2 cellular contexts compared by ENCODE assay signal in the genomic region with DNA sequence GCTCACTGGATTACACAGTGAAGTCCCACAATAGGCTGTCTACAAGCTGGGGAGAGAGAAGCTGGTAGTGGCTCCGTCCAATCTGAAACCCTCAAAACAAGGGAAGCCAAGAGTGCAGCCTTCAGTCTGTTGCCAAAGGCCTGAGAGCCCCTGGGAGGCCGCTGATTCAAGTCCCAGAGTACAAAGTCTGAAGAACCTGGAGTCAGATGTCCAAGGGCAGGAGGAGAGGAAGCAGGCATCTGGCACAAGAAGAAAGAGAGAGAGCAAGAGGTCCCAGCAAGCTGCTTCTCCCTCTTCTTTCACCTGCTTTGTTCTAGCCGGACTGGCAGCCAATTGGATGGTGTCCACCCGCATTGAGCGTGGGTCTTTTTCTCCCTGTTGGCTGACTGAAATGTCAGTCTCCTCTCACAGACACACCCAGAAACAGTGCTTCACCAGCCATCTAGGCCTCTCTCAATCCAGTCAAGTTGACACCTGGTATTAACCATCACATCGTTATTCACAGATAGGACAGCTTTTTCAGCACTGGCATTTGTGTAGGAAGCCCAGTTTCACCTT.
TF ChIP-seq lines count a peak whose summit lies in the region.

No MANE protein-coding gene starts in this region.

TF ChIP-seq in HepG2, 621 proteins besides CTCF, POLR2A, EP300 and RAD21:
- TF ChIP-seq ASH2L (IDR thresholded peaks at IDR 0.05; ENCODE audit: insufficient read length, low read depth, low read length) (no peak), ZNF431 (CRISPR knock-in tag; IDR thresholded peaks at IDR 0.05; ENCODE audit: borderline replicate concordance, low read depth) (no peak), ZNF816 (CRISPR knock-in tag; IDR thresholded peaks at IDR 0.05; ENCODE audit: borderline replicate concordance) (no peak), KLF9 (CRISPR knock-in tag; IDR thresholded peaks at IDR 0.05; ENCODE audit: low read depth) (no peak), HNF4A (CRISPR knock-in tag; IDR thresholded peaks at IDR 0.05) (0 out of 2 replicates have a peak, but pooled peaks have one; percentile 4), NFYB (CRISPR knock-in tag; IDR thresholded peaks at IDR 0.05) (peak; percentile 46; the same call in 1 of the 2 replicates), KLF12 (CRISPR knock-in tag; IDR thresholded peaks at IDR 0.05; ENCODE audit: borderline replicate concordance) (no peak), RFX3 (CRISPR knock-in tag; IDR thresholded peaks at IDR 0.05) (no peak), TOPORS (CRISPR knock-in tag; IDR thresholded peaks at IDR 0.05) (no peak), ZNF12 (CRISPR knock-in tag; IDR thresholded peaks at IDR 0.05) (no peak), ZSCAN25 (CRISPR knock-in tag; IDR thresholded peaks at IDR 0.05) (no peak), ZNF326 (CRISPR knock-in tag; IDR thresholded peaks at IDR 0.05; ENCODE audit: borderline replicate concordance) (no peak)
- TF ChIP-seq, protein P1, sequence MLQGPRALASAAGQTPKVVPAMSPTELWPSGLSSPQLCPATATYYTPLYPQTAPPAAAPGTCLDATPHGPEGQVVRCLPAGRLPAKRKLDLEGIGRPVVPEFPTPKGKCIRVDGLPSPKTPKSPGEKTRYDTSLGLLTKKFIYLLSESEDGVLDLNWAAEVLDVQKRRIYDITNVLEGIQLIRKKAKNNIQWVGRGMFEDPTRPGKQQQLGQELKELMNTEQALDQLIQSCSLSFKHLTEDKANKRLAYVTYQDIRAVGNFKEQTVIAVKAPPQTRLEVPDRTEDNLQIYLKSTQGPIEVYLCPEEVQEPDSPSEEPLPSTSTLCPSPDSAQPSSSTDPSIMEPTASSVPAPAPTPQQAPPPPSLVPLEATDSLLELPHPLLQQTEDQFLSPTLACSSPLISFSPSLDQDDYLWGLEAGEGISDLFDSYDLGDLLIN (CRISPR knock-in tag; IDR thresholded peaks at IDR 0.05; ENCODE audit: borderline replicate concordance): no peak

TF ChIP-seq in K562, 482 proteins besides CTCF, POLR2A, EP300 and RAD21:
- TF ChIP-seq, protein P2, sequence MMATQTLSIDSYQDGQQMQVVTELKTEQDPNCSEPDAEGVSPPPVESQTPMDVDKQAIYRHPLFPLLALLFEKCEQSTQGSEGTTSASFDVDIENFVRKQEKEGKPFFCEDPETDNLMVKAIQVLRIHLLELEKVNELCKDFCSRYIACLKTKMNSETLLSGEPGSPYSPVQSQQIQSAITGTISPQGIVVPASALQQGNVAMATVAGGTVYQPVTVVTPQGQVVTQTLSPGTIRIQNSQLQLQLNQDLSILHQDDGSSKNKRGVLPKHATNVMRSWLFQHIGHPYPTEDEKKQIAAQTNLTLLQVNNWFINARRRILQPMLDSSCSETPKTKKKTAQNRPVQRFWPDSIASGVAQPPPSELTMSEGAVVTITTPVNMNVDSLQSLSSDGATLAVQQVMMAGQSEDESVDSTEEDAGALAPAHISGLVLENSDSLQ (IDR thresholded peaks at IDR 0.05): peak; percentile 84
- no peak for TF ChIP-seq STAT6 (CRISPR knock-in tag; IDR thresholded peaks at IDR 0.05)
- TF ChIP-seq ZBTB8A (IDR thresholded peaks at IDR 0.05; ENCODE audit: partially characterized antibody): no peak
- no peak for TF ChIP-seq ZNF347 (CRISPR knock-in tag; IDR thresholded peaks at IDR 0.05; ENCODE audit: low read depth)
- TF ChIP-seq SIRT6 (IDR thresholded peaks at IDR 0.05; ENCODE audit: low read depth, low read length): no peak
- peak; percentile 11 for TF ChIP-seq SP2 (IDR thresholded peaks at IDR 0.05; ENCODE audit: extremely low read depth, low read depth, low read length, poor library complexity, severe bottlenecking)
- no peak for TF ChIP-seq ZNF77 (CRISPR knock-in tag; IDR thresholded peaks at IDR 0.05)
- no peak for TF ChIP-seq E2F8 (IDR thresholded peaks at IDR 0.05; ENCODE audit: low read depth, partially characterized antibody)
- peak; percentile 73 for TF ChIP-seq NFYB (IDR thresholded peaks at IDR 0.05; ENCODE audit: extremely low read depth, insufficient read length)
- TF ChIP-seq, protein P3, sequence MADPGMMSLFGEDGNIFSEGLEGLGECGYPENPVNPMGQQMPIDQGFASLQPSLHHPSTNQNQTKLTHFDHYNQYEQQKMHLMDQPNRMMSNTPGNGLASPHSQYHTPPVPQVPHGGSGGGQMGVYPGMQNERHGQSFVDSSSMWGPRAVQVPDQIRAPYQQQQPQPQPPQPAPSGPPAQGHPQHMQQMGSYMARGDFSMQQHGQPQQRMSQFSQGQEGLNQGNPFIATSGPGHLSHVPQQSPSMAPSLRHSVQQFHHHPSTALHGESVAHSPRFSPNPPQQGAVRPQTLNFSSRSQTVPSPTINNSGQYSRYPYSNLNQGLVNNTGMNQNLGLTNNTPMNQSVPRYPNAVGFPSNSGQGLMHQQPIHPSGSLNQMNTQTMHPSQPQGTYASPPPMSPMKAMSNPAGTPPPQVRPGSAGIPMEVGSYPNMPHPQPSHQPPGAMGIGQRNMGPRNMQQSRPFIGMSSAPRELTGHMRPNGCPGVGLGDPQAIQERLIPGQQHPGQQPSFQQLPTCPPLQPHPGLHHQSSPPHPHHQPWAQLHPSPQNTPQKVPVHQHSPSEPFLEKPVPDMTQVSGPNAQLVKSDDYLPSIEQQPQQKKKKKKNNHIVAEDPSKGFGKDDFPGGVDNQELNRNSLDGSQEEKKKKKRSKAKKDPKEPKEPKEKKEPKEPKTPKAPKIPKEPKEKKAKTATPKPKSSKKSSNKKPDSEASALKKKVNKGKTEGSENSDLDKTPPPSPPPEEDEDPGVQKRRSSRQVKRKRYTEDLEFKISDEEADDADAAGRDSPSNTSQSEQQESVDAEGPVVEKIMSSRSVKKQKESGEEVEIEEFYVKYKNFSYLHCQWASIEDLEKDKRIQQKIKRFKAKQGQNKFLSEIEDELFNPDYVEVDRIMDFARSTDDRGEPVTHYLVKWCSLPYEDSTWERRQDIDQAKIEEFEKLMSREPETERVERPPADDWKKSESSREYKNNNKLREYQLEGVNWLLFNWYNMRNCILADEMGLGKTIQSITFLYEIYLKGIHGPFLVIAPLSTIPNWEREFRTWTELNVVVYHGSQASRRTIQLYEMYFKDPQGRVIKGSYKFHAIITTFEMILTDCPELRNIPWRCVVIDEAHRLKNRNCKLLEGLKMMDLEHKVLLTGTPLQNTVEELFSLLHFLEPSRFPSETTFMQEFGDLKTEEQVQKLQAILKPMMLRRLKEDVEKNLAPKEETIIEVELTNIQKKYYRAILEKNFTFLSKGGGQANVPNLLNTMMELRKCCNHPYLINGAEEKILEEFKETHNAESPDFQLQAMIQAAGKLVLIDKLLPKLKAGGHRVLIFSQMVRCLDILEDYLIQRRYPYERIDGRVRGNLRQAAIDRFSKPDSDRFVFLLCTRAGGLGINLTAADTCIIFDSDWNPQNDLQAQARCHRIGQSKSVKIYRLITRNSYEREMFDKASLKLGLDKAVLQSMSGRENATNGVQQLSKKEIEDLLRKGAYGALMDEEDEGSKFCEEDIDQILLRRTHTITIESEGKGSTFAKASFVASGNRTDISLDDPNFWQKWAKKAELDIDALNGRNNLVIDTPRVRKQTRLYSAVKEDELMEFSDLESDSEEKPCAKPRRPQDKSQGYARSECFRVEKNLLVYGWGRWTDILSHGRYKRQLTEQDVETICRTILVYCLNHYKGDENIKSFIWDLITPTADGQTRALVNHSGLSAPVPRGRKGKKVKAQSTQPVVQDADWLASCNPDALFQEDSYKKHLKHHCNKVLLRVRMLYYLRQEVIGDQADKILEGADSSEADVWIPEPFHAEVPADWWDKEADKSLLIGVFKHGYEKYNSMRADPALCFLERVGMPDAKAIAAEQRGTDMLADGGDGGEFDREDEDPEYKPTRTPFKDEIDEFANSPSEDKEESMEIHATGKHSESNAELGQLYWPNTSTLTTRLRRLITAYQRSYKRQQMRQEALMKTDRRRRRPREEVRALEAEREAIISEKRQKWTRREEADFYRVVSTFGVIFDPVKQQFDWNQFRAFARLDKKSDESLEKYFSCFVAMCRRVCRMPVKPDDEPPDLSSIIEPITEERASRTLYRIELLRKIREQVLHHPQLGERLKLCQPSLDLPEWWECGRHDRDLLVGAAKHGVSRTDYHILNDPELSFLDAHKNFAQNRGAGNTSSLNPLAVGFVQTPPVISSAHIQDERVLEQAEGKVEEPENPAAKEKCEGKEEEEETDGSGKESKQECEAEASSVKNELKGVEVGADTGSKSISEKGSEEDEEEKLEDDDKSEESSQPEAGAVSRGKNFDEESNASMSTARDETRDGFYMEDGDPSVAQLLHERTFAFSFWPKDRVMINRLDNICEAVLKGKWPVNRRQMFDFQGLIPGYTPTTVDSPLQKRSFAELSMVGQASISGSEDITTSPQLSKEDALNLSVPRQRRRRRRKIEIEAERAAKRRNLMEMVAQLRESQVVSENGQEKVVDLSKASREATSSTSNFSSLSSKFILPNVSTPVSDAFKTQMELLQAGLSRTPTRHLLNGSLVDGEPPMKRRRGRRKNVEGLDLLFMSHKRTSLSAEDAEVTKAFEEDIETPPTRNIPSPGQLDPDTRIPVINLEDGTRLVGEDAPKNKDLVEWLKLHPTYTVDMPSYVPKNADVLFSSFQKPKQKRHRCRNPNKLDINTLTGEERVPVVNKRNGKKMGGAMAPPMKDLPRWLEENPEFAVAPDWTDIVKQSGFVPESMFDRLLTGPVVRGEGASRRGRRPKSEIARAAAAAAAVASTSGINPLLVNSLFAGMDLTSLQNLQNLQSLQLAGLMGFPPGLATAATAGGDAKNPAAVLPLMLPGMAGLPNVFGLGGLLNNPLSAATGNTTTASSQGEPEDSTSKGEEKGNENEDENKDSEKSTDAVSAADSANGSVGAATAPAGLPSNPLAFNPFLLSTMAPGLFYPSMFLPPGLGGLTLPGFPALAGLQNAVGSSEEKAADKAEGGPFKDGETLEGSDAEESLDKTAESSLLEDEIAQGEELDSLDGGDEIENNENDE (IDR thresholded peaks at IDR 0.05; ENCODE audit: low read depth, low read length): no peak
- no peak for TF ChIP-seq PBX2 (CRISPR knock-in tag; IDR thresholded peaks at IDR 0.05; ENCODE audit: low read depth)
- 0 out of 2 replicates have a peak, but pooled peaks have one; percentile 21 for TF ChIP-seq PBX2 (tag; conservative IDR thresholded peaks at IDR 0.05; ENCODE audit: low read depth)
